ENCODE assay signal across 27 cellular contexts in the genomic region with DNA sequence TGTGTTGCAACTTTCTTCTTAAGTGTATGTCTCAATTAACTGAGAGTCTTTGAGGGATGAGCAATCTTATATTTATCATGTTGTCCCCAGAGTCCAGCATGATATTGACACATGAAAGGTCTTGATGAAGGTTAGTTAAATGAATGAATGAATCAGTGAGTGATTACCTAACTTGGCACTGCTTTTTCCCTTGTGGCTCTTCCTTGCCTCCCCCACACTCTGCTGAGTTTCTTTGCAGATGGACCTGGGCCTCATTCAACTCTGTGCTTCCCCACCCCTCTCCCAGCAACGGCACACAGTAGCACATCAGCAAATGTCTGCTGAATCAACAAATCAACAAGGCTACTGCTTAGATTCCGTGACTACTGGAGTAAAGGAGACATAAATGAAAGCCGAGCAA.
DNase-seq lines count a peak whose midpoint lies in the region; ATAC-seq and TF ChIP-seq lines count a peak whose summit lies in the region.
"Had no signal": no experiment of that assay in that cellular context is flagged by ENCODE, and none has a peak within 500 bp of the region (broad histone marks: within the 10 kb centered on the region; RNA-seq: fewer than 3 reads in every experiment).

No MANE protein-coding gene starts in this region.

- no peaks in the 10 kb centered on the region for H3K36me3 Mint-ChIP-seq in activated CD8-positive, alpha-beta memory T cell treated with anti-CD3 and anti-CD28 coated beads, Interleukin-2, amount 10 ng/mL, durations not matched to agents 7 days and 5 days
- H3K36me3 Mint-ChIP-seq in mesothelial cell of epicardium: no peaks in the 10 kb centered on the region
- H3K36me3 Mint-ChIP-seq: stimulated activated effector memory CD8-positive, alpha-beta T cell treated with anti-CD3 and anti-CD28 coated beads, Interleukin-12 subunit alpha, Interleukin-12 subunit beta, amount 100 ng/mL, for 72 hours had no signal

- intact Hi-C loops in left ventricle myocardium superior (cut with micrococcal nuclease): no loop called here
- intact Hi-C loops in cardiac septum (cut with DNase I): no loop called here

- CTCF ChIA-PET in activated CD8-positive, alpha-beta memory T cell treated with anti-CD3 and anti-CD28 coated beads, Interleukin-2, amount 10 ng/mL, durations not matched to agents 7 days and 5 days (lab: Charles Lee): no interaction called here

- no peaks in the 10 kb centered on the region for H3K4me1 Mint-ChIP-seq in activated CD8-positive, alpha-beta memory T cell treated with anti-CD3 and anti-CD28 coated beads, Interleukin-2, amount 10 ng/mL, durations not matched to agents 7 days and 5 days
- peaks cover 11% of the 10 kb centered on the region for H3K4me1 Mint-ChIP-seq in mesothelial cell of epicardium
- H3K4me1 Mint-ChIP-seq: central memory CD8-positive, alpha-beta T cell; stimulated activated effector memory CD8-positive, alpha-beta T cell treated with anti-CD3 and anti-CD28 coated beads, Interleukin-12 subunit alpha, Interleukin-12 subunit beta, amount 100 ng/mL, for 72 hours; T-helper 17 cell had no signal

- ATAC-seq in left ventricle myocardium superior: peak; percentile 29
- ATAC-seq in activated CD8-positive, alpha-beta memory T cell treated with anti-CD3 and anti-CD28 coated beads, Interleukin-2, amount 10 ng/mL, durations not matched to agents 7 days and 5 days: no peak
- ATAC-seq: stimulated activated effector memory CD8-positive, alpha-beta T cell treated with anti-CD3 and anti-CD28 coated beads, Interleukin-12 subunit alpha, Interleukin-12 subunit beta, amount 100 ng/mL, for 72 hours; T-helper 17 cell had no signal

- no peak overlapping the region for H3K27ac Mint-ChIP-seq in activated CD8-positive, alpha-beta memory T cell treated with anti-CD3 and anti-CD28 coated beads, Interleukin-2, amount 10 ng/mL, durations not matched to agents 7 days and 5 days
- no peak overlapping the region for H3K27ac Mint-ChIP-seq in mesothelial cell of epicardium
- H3K27ac Mint-ChIP-seq: activated naive CD4-positive, alpha-beta T cell treated with anti-CD3 and anti-CD28 coated beads for 36 hours; stimulated activated effector memory CD8-positive, alpha-beta T cell treated with anti-CD3 and anti-CD28 coated beads, Interleukin-12 subunit alpha, Interleukin-12 subunit beta, amount 100 ng/mL, for 72 hours; T-helper 17 cell had no signal

- H3K27me3 Mint-ChIP-seq in activated CD8-positive, alpha-beta memory T cell treated with anti-CD3 and anti-CD28 coated beads, Interleukin-2, amount 10 ng/mL, durations not matched to agents 7 days and 5 days: no peaks in the 10 kb centered on the region
- peaks cover 1% of the 10 kb centered on the region for H3K27me3 Mint-ChIP-seq in mesothelial cell of epicardium (ENCODE audit: low read depth)
- H3K27me3 Mint-ChIP-seq: central memory CD8-positive, alpha-beta T cell; T-helper 17 cell had no signal

- in situ Hi-C loops in GM13977 (cut with MboI; ENCODE audit: low pct_unique_long_range_greater_than_20kb, low sequenced_read_pairs, unreplicated experiment): no loop called here

- H3K4me3 ChIP-seq in epithelial cell of esophagus (ENCODE audit: low read length): no peak overlapping the region
- H3K4me3 ChIP-seq: dorsolateral prefrontal cortex, suprapubic skin had no signal

- DNase-seq in left ventricle myocardium superior (no peak), cardiac septum (ENCODE audit: low spot score) (no peak), epithelial cell of esophagus (ENCODE audit: low read depth) (peak; percentile 7), kidney tubule cell (ENCODE audit: low spot score) (peak; percentile 52), stromal cell of bone marrow (ENCODE audit: low read depth) (peak; percentile 84), GM13977 (ENCODE audit: low spot score) (no peak), mesothelial cell of epicardium (ENCODE audit: low spot score in 2 of 2, unreplicated experiment in 2 of 2) (no peak)
- DNase-seq in activated CD8-positive, alpha-beta memory T cell treated with anti-CD3 and anti-CD28 coated beads, Interleukin-2, amount 10 ng/mL, durations not matched to agents 7 days and 5 days: no peak
- DNase-seq: activated CD4-positive, alpha-beta T cell treated with anti-CD3 and anti-CD28 coated beads for 4 hours; activated naive CD4-positive, alpha-beta T cell treated with anti-CD3 and anti-CD28 coated beads for 36 hours; activated T-cell treated with anti-CD3 and anti-CD28 coated beads, Interleukin-2, amount 50 U/mL, for 48 hours; amniotic stem cell; BE2C; DMS53; dorsolateral prefrontal cortex; GDM1; kidney; NCI-H1092; NCI-H2029 treated with DMSO at 0.1 percent for 48 hours; NCI-H446; NCI-H82; occipital lobe; SK-N-SH; T-helper 17 cell had no signal

- no peaks in the 10 kb centered on the region for H3K9me3 Mint-ChIP-seq in activated CD8-positive, alpha-beta memory T cell treated with anti-CD3 and anti-CD28 coated beads, Interleukin-2, amount 10 ng/mL, durations not matched to agents 7 days and 5 days (ENCODE audit: low read depth)
- H3K9me3 Mint-ChIP-seq in mesothelial cell of epicardium: peaks cover 12% of the 10 kb centered on the region

- TF ChIP-seq CTCF in epithelial cell of esophagus (IDR thresholded peaks at IDR 0.05; ENCODE audit: insufficient read depth, low read depth, low read length, missing control alignments): no peak
- no peak for TF ChIP-seq CTCF in GM13977 (IDR thresholded peaks at IDR 0.05; ENCODE audit: extremely low read depth, insufficient read depth, missing control alignments)
- TF ChIP-seq CTCF in mesothelial cell of epicardium (IDR thresholded peaks at IDR 0.05; ENCODE audit: unreplicated experiment): no peak

- no peak overlapping the region for H3K4me3 Mint-ChIP-seq in activated CD8-positive, alpha-beta memory T cell treated with anti-CD3 and anti-CD28 coated beads, Interleukin-2, amount 10 ng/mL, durations not matched to agents 7 days and 5 days
- H3K4me3 Mint-ChIP-seq in mesothelial cell of epicardium: no peak overlapping the region
- H3K4me3 Mint-ChIP-seq: activated naive CD4-positive, alpha-beta T cell treated with anti-CD3 and anti-CD28 coated beads for 36 hours; central memory CD8-positive, alpha-beta T cell; stimulated activated effector memory CD8-positive, alpha-beta T cell treated with anti-CD3 and anti-CD28 coated beads, Interleukin-12 subunit alpha, Interleukin-12 subunit beta, amount 100 ng/mL, for 72 hours; T-helper 17 cell had no signal

Comparison
In these comparisons a context has a peak if more than half of its experiments do, and no peak if none do; other contexts are left out.
1. DNase-seq: peak in epithelial cell of esophagus (single experiment), kidney tubule cell (single experiment) and stromal cell of bone marrow (single experiment); none in left ventricle myocardium superior (single experiment), cardiac septum (single experiment), activated CD8-positive, alpha-beta memory T cell treated with anti-CD3 and anti-CD28 coated beads, Interleukin-2, amount 10 ng/mL, durations not matched to agents 7 days and 5 days (single experiment), GM13977 (single experiment) and mesothelial cell of epicardium (0 of 2).